ENCODE assay signal across 22 cellular contexts in the genomic region with DNA sequence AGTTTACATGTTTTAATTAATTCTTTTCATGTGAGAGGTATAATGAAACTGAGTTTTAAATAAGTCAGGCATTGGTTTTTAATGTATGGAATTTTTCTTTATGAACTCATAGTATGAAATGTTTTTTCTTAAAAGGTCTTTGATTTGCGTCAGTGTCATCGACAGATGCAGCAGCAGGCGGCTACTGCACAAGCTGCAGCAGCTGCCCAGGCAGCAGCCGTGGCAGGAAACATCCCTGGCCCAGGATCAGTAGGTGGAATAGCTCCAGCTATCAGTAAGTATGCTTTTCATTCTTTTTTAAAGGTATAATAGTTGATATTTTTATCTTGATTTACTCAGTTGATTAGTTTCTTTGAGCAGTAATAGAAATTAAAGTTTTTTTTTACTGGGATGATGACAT. TPM values are rescaled to one million over a fixed set of nuclear protein-coding genes. Genes with fewer than 3 reads are reported as not detected.
DNase-seq lines count a peak whose midpoint lies in the region; ATAC-seq, FAIRE-seq and TF ChIP-seq lines count a peak whose summit lies in the region.
"Had no signal": no experiment of that assay in that cellular context is flagged by ENCODE, and none has a peak within 500 bp of the region (broad histone marks: within the 10 kb centered on the region; RNA-seq: fewer than 3 reads in every experiment).

No MANE protein-coding gene starts in this region.

- no peak for FAIRE-seq in H54 (lab: Jason Lieb, UNC)
- FAIRE-seq: GM12892 had no signal

- peaks cover 85% of the 10 kb centered on the region for H3K4me1 ChIP-seq in OCI-LY3 (ENCODE audit: low read length)
- no peaks in the 10 kb centered on the region for H3K4me1 ChIP-seq in psoas muscle
- H3K4me1 ChIP-seq: HAP-1, SJSA1 had no signal

- H4K20me1 ChIP-seq in OCI-LY3 (ENCODE audit: insufficient read depth, low read length) = no peaks in the 10 kb centered on the region

- no peak for TF ChIP-seq POLR2A in H54 (IDR thresholded peaks at IDR 0.05; ENCODE audit: low read depth, low read length)

- H3K4me3 Mint-ChIP-seq in activated CD4-positive, alpha-beta T cell treated with anti-CD3 and anti-CD28 coated beads, Interleukin-2, amount 10 ng/mL, durations not matched to agents 24 days and 14 days = no peak overlapping the region
- H3K4me3 Mint-ChIP-seq in glutamatergic neuron (ENCODE audit: unreplicated experiment) = no peak overlapping the region
- H3K4me3 Mint-ChIP-seq: GM23338 had no signal

- H2AFZ ChIP-seq in OCI-LY3 (ENCODE audit: low read depth, low read length) = no peak overlapping the region
- H2AFZ ChIP-seq: GM23338 had no signal

- TF ChIP-seq CTCF in OCI-LY3 (IDR thresholded peaks at IDR 0.05; ENCODE audit: low read depth, low read length) (no peak), glutamatergic neuron (IDR thresholded peaks at IDR 0.05; ENCODE audit: partially characterized antibody, unreplicated experiment) (no peak), psoas muscle (IDR thresholded peaks at IDR 0.05) (no peak)

- peaks cover 66% of the 10 kb centered on the region for H3K36me3 Mint-ChIP-seq in activated CD4-positive, alpha-beta T cell treated with anti-CD3 and anti-CD28 coated beads, Interleukin-2, amount 10 ng/mL, durations not matched to agents 24 days and 14 days (ENCODE audit: low read depth)
- H3K36me3 Mint-ChIP-seq in glutamatergic neuron (ENCODE audit: unreplicated experiment) = no peaks in the 10 kb centered on the region

- peaks cover 15% of the 10 kb centered on the region for H3K4me1 Mint-ChIP-seq in activated CD4-positive, alpha-beta T cell treated with anti-CD3 and anti-CD28 coated beads, Interleukin-2, amount 10 ng/mL, durations not matched to agents 24 days and 14 days
- H3K4me1 Mint-ChIP-seq in glutamatergic neuron (ENCODE audit: low read depth, unreplicated experiment) = peaks cover 7% of the 10 kb centered on the region
- H3K4me1 Mint-ChIP-seq: GM23338 had no signal

- peak overlapping the region; percentile 59 for H3K9ac ChIP-seq in OCI-LY3 (ENCODE audit: low read length)

- H3K9me3 ChIP-seq in OCI-LY3 (ENCODE audit: insufficient read depth, low read length) (no peaks in the 10 kb centered on the region), psoas muscle (no peaks in the 10 kb centered on the region)
- H3K9me3 ChIP-seq: HAP-1, MG63, SJSA1 had no signal

- H3K79me2 ChIP-seq in OCI-LY3 (ENCODE audit: low read length) = peaks cover 82% of the 10 kb centered on the region

- DNase-seq in activated CD4-positive, alpha-beta T cell treated with anti-CD3 and anti-CD28 coated beads, Interleukin-2, amount 10 ng/mL, durations not matched to agents 24 days and 14 days = peak; percentile 17
- DNase-seq in activated CD4-positive, alpha-beta T cell treated with anti-CD3 and anti-CD28 coated beads, Interleukin-2, amount 50 U/mL, for 48 hours = no peak
- DNase-seq in glutamatergic neuron (peak; percentile 45), psoas muscle (no peak), H54 (ENCODE audit: insufficient read length, low spot score) (no peak)
- DNase-seq in activated CD8-positive, alpha-beta memory T cell treated with anti-CD3 and anti-CD28 coated beads, Interleukin-2, amount 50 U/mL, for 48 hours = no peak
- DNase-seq: Calu3, DND-41, KBM-7, MG63, NCI-H2029, NCI-H446, NCI-H524 treated with DMSO at 0.1 percent for 48 hours, Right ventricle myocardium superior, RPMI8226 had no signal

- peak overlapping the region; percentile 69 for H3K4me2 ChIP-seq in OCI-LY3 (ENCODE audit: low read length)
- H3K4me2 ChIP-seq: GM23338 had no signal

- WGBS in psoas muscle, 3 donors = 31 to 48% (median 36%) methylated on average over 4 of the region's 4 CpGs

- H3K4me3 ChIP-seq in OCI-LY3 (ENCODE audit: low read length) = peak overlapping the region; percentile 38
- H3K4me3 ChIP-seq in psoas muscle = no peak overlapping the region
- H3K4me3 ChIP-seq: GM23338, HAP-1, MG63, SJSA1 had no signal

- H3K27ac Mint-ChIP-seq in activated CD4-positive, alpha-beta T cell treated with anti-CD3 and anti-CD28 coated beads, Interleukin-2, amount 10 ng/mL, durations not matched to agents 24 days and 14 days = no peak overlapping the region
- peak overlapping the region; percentile 53 for H3K27ac Mint-ChIP-seq in glutamatergic neuron (ENCODE audit: unreplicated experiment)
- H3K27ac Mint-ChIP-seq: GM23338 had no signal

- H3K36me3 ChIP-seq in OCI-LY3 (replicated peaks; ENCODE audit: low read depth, low read length) (peaks cover 65% of the 10 kb centered on the region), psoas muscle (ENCODE audit: insufficient read depth in 1 of 2, low read depth in 1 of 2) (peaks cover 7 to 56% of the 10 kb centered on the region in 2 donors)

- H3K27me3 ChIP-seq in OCI-LY3 (ENCODE audit: low read depth, low read length) (no peaks in the 10 kb centered on the region), psoas muscle (ENCODE audit: insufficient read depth in 3 of 3, low read length in 2 of 3) (no peaks in the 10 kb centered on the region)
- H3K27me3 ChIP-seq: MG63, SJSA1 had no signal

- intact Hi-C loops in activated CD4-positive, alpha-beta T cell treated with anti-CD3 and anti-CD28 coated beads, Interleukin-2, amount 10 ng/mL, durations not matched to agents 24 days and 14 days (cut with micrococcal nuclease) = no loop called here
- intact Hi-C loops in psoas muscle (cut with DNase I) = no loop called here

- peak in 3 of 4 donors; percentile 49 to 54 (median 53) for ATAC-seq in psoas muscle
- ATAC-seq in GM19467 (IDR thresholded peaks at IDR 0.05; ENCODE audit: unreplicated experiment) = no peak
- ATAC-seq: GM23338 had no signal

- H3K27ac ChIP-seq in OCI-LY3 (ENCODE audit: low read length) (peak overlapping the region; percentile 88), psoas muscle (no peak overlapping the region)
- H3K27ac ChIP-seq: 22Rv1, SJSA1 had no signal

- H3K27me3 Mint-ChIP-seq in activated CD4-positive, alpha-beta T cell treated with anti-CD3 and anti-CD28 coated beads, Interleukin-2, amount 10 ng/mL, durations not matched to agents 24 days and 14 days = no peaks in the 10 kb centered on the region
- H3K27me3 Mint-ChIP-seq in glutamatergic neuron (ENCODE audit: unreplicated experiment) = no peaks in the 10 kb centered on the region

- no peaks in the 10 kb centered on the region for H3K9me3 Mint-ChIP-seq in activated CD4-positive, alpha-beta T cell treated with anti-CD3 and anti-CD28 coated beads, Interleukin-2, amount 10 ng/mL, durations not matched to agents 24 days and 14 days
- no peaks in the 10 kb centered on the region for H3K9me3 Mint-ChIP-seq in glutamatergic neuron (ENCODE audit: unreplicated experiment)
- H3K9me3 Mint-ChIP-seq: GM23338 had no signal

RNA-seq across cellular contexts. Expression of gene SMAD4, which starts 46.5 kb away (rescaled TPM):
- 76.5 and 90.8 TPM in 2 replicates for total RNA-seq in activated CD4-positive, alpha-beta T cell treated with anti-CD3 and anti-CD28 coated beads, Interleukin-2, amount 10 ng/mL, durations not matched to agents 24 days and 14 days
- total RNA-seq in glutamatergic neuron (ENCODE audit: unreplicated experiment) (121 TPM), psoas muscle (100 to 1,000 TPM in 2 of 4 donors, 10 to 100 TPM in 2; 92.7 to 128 (median 112) TPM)
- polyA plus RNA-seq in psoas muscle = 10 to 100 TPM; 35.6 to 80.8 (median 39.3) TPM

Comparison
In these comparisons a context has a peak if more than half of its experiments do, and no peak if none do; other contexts are left out.
1. DNase-seq: peak in activated CD4-positive, alpha-beta T cell treated with anti-CD3 and anti-CD28 coated beads, Interleukin-2, amount 10 ng/mL, durations not matched to agents 24 days and 14 days (single experiment) and glutamatergic neuron (single experiment); none in activated CD4-positive, alpha-beta T cell treated with anti-CD3 and anti-CD28 coated beads, Interleukin-2, amount 50 U/mL, for 48 hours (0 of 2), psoas muscle (0 of 2), H54 (single experiment) and activated CD8-positive, alpha-beta memory T cell treated with anti-CD3 and anti-CD28 coated beads, Interleukin-2, amount 50 U/mL, for 48 hours (single experiment).